Comparison of ENCODE assay signal across 9 cellular contexts in genomic region chr19:48810151-48810550, GRCh38. TPM values are rescaled to one million over a fixed set of nuclear protein-coding genes. Genes with fewer than 3 reads are reported as not detected.
DNase-seq lines count a peak whose midpoint lies in the region; ATAC-seq and TF ChIP-seq lines count a peak whose summit lies in the region.
"Had no signal": no experiment of that assay in that cellular context is flagged by ENCODE, and none has a peak within 500 bp of the region (broad histone marks: within the 10 kb centered on the region; RNA-seq: fewer than 3 reads in every experiment).

No MANE protein-coding gene starts in this region.

- H3K79me2 ChIP-seq in OCI-LY3 (ENCODE audit: low read length) (peaks cover 24% of the 10 kb centered on the region), parathyroid adenoma (no peaks in the 10 kb centered on the region)

- peaks cover 36% of the 10 kb centered on the region for H3K4me1 Mint-ChIP-seq in endodermal cell

- DNase-seq in GM06990 (ENCODE audit: extremely low read depth, insufficient read length) (no peak), endodermal cell (no peak), HK-2 (ENCODE audit: unreplicated experiment) (no peak), GOT3 (lab: John Stamatoyannopoulos, UW) (no peak), NCI-H2107 (lab: John Stamatoyannopoulos, UW) (no peak)

- WGBS in endodermal cell (ENCODE audit: insufficient coverage in 1 of 2, insufficient read length in 1 of 2), 2 experiments, result 51 to 59% methylated on average over 7 of the region's 7 CpGs

- peak overlapping the region; percentile 90 for H3K4me2 ChIP-seq in OCI-LY3 (ENCODE audit: low read length)
- H3K4me2 ChIP-seq in parathyroid adenoma (ENCODE audit: low read length), result peak overlapping the region; percentile 94

- no peaks in the 10 kb centered on the region for H3K9me3 Mint-ChIP-seq in endodermal cell

- H3K4me1 ChIP-seq in OCI-LY3 (ENCODE audit: low read length) (peaks cover 17% of the 10 kb centered on the region), endodermal cell (ENCODE audit: control insufficient read depth, insufficient read depth, low read length) (peaks cover 11% of the 10 kb centered on the region), parathyroid adenoma (no peaks in the 10 kb centered on the region)

- no peaks in the 10 kb centered on the region for H3K27me3 ChIP-seq in GM06990 (replicated peaks; ENCODE audit: control insufficient read depth, insufficient read depth, low read length)
- H3K27me3 ChIP-seq in OCI-LY3 (ENCODE audit: low read depth, low read length), result no peaks in the 10 kb centered on the region
- H3K27me3 ChIP-seq in endodermal cell (ENCODE audit: control insufficient read depth, insufficient read depth, low read length, poor library complexity, severe bottlenecking), result no peaks in the 10 kb centered on the region
- no peaks in the 10 kb centered on the region for H3K27me3 ChIP-seq in parathyroid adenoma (ENCODE audit: control insufficient read depth, insufficient read depth, low read length)

- peak overlapping the region; percentile 54 for H2AFZ ChIP-seq in OCI-LY3 (ENCODE audit: low read depth, low read length)
- peak overlapping the region; percentile 54 for H2AFZ ChIP-seq in parathyroid adenoma

- no peak for ATAC-seq in GM21576 (IDR thresholded peaks at IDR 0.05; ENCODE audit: unreplicated experiment)

- H3K9ac ChIP-seq in OCI-LY3 (ENCODE audit: low read length), result peak overlapping the region; percentile 91
- H3K9ac ChIP-seq in endodermal cell (ENCODE audit: extremely low read depth, low read length, poor library complexity, severe bottlenecking), result peak overlapping the region; percentile 59
- H3K9ac ChIP-seq in parathyroid adenoma, result no peak overlapping the region

- no peaks in the 10 kb centered on the region for H4K20me1 ChIP-seq in OCI-LY3 (ENCODE audit: insufficient read depth, low read length)

- H3K36me3 Mint-ChIP-seq in endodermal cell (ENCODE audit: low read depth), result peaks cover 2% of the 10 kb centered on the region

- peak overlapping the region; percentile 70 for H3K4me3 Mint-ChIP-seq in endodermal cell

- peak overlapping the region; percentile 82 for H3K27ac Mint-ChIP-seq in endodermal cell

- peak overlapping the region; percentile 82 for H3K4me3 ChIP-seq in GM06990 (replicated peaks; ENCODE audit: low read depth, low read length)
- peak overlapping the region; percentile 92 for H3K4me3 ChIP-seq in OCI-LY3 (ENCODE audit: low read length)
- H3K4me3 ChIP-seq in endodermal cell (ENCODE audit: low read length), result peak overlapping the region; percentile 81
- H3K4me3 ChIP-seq in parathyroid adenoma (ENCODE audit: low read depth, low read length), result peak overlapping the region; percentile 74

- TF ChIP-seq CTCF in GM06990 (IDR thresholded peaks at IDR 0.05; ENCODE audit: insufficient read depth, low read length, poor library complexity, severe bottlenecking) (no peak), OCI-LY3 (IDR thresholded peaks at IDR 0.05; ENCODE audit: low read depth, low read length) (no peak), endodermal cell (conservative IDR thresholded peaks at IDR 0.05) (no peak), parathyroid adenoma (IDR thresholded peaks at IDR 0.05) (no peak)

- H3K27ac ChIP-seq in OCI-LY3 (ENCODE audit: low read length), result peak overlapping the region; percentile 34
- H3K27ac ChIP-seq in endodermal cell (ENCODE audit: low read depth, low read length), result no peak overlapping the region
- peak overlapping the region; percentile 58 for H3K27ac ChIP-seq in parathyroid adenoma

- H3K9me3 ChIP-seq in OCI-LY3 (ENCODE audit: insufficient read depth, low read length) (no peaks in the 10 kb centered on the region), endodermal cell (ENCODE audit: control insufficient read depth, low read length) (no peaks in the 10 kb centered on the region), parathyroid adenoma (ENCODE audit: control insufficient read depth, low read length) (no peaks in the 10 kb centered on the region)

- H3K27me3 Mint-ChIP-seq in endodermal cell (ENCODE audit: insufficient read depth), result peaks cover 3% of the 10 kb centered on the region

- peaks cover 6% of the 10 kb centered on the region for H3K36me3 ChIP-seq in GM06990 (ENCODE audit: control insufficient read depth, insufficient read depth, low read length)
- H3K36me3 ChIP-seq in OCI-LY3 (replicated peaks; ENCODE audit: low read depth, low read length), result peaks cover 5% of the 10 kb centered on the region
- peaks cover 12% of the 10 kb centered on the region for H3K36me3 ChIP-seq in endodermal cell (ENCODE audit: control insufficient read depth, insufficient read depth, low read length)
- no peaks in the 10 kb centered on the region for H3K36me3 ChIP-seq in parathyroid adenoma (ENCODE audit: control insufficient read depth, insufficient read depth, low read length)

RNA-seq across cellular contexts. Expression of gene BCAT2, which starts 0.7 kb away (rescaled TPM):
- 100 to 1,000 TPM in 1 of 2 donors, 10 to 100 TPM in 1; 84.8 to 101 TPM for total RNA-seq in endodermal cell
- 38.8 TPM for polyA plus RNA-seq in endodermal cell (2013, experiment 1 of 2)
- 42.3 TPM for polyA plus RNA-seq in endodermal cell (2013, experiment 2 of 2)

RNA-seq across cellular contexts. Expression of gene HSD17B14, which starts 26.1 kb away (rescaled TPM):
- 10 to 100 TPM; 43.0 to 81.0 TPM for total RNA-seq in endodermal cell
- polyA plus RNA-seq in endodermal cell (2013, experiment 1 of 2), result 20.0 TPM
- polyA plus RNA-seq in endodermal cell (2013, experiment 2 of 2), result 19.0 TPM
- total RNA-seq: HT1080 had no signal

RNA-seq across cellular contexts. Expression of gene FGF21, which starts 54.8 kb away (rescaled TPM):
- not detected for total RNA-seq in endodermal cell
- polyA plus RNA-seq in endodermal cell (2013, experiment 1 of 2), result not detected
- polyA plus RNA-seq in endodermal cell (2013, experiment 2 of 2), result not detected
- total RNA-seq: HT1080 had no signal

RNA-seq across cellular contexts. Expression of gene FUT1, which starts 57.7 kb away (rescaled TPM):
- 1 to 10 TPM; 5.4 to 6.3 TPM for total RNA-seq in endodermal cell
- polyA plus RNA-seq in endodermal cell (2013, experiment 1 of 2), result 0.93 TPM
- 0.46 TPM for polyA plus RNA-seq in endodermal cell (2013, experiment 2 of 2)
- total RNA-seq: HT1080 had no signal

RNA-seq across cellular contexts. Expression of gene PLEKHA4, which starts 58.3 kb away (rescaled TPM):
- total RNA-seq in endodermal cell, result 1 to 10 TPM; 6.6 to 7.0 TPM
- 19.7 TPM for polyA plus RNA-seq in endodermal cell (2013, experiment 1 of 2)
- 15.2 TPM for polyA plus RNA-seq in endodermal cell (2013, experiment 2 of 2)
